ENCODE assay signal across 8 cellular contexts in genomic region chr19:1401889-1402217, GRCh38. TPM values are rescaled to one million over a fixed set of nuclear protein-coding genes. Genes with fewer than 3 reads are reported as not detected.
DNase-seq lines count a peak whose midpoint lies in the region; ATAC-seq, FAIRE-seq and TF ChIP-seq lines count a peak whose summit lies in the region.

No MANE protein-coding gene starts in this region.

- H3K79me1 ChIP-seq in H1 (ENCODE audit: low read depth, low read length) = no peaks in the 10 kb centered on the region; the same call in 1 of the 2 replicates

- H3K27ac Mint-ChIP-seq in CD8-positive, alpha-beta T cell = no peak overlapping the region

- H3K36me3 ChIP-seq in CD8-positive, alpha-beta T cell (ENCODE audit: insufficient read depth, low read length) = no peaks in the 10 kb centered on the region
- no peaks in the 10 kb centered on the region; the same call in 1 of the 2 replicates for H3K36me3 ChIP-seq in OCI-LY1 (ENCODE audit: insufficient read depth, low read length)
- H3K36me3 ChIP-seq in H1 (ENCODE audit: control insufficient read depth in 2 of 4, insufficient read depth in 4 of 4, low read length in 3 of 4) = no peaks in the 10 kb centered on the region
- H3K36me3 ChIP-seq in parathyroid adenoma (ENCODE audit: control insufficient read depth, insufficient read depth, low read length) = no peaks in the 10 kb centered on the region

- H4K91ac ChIP-seq in H1 (replicated peaks; ENCODE audit: insufficient read length, low read length) = no peak overlapping the region

- FAIRE-seq in H1 (lab: Jason Lieb, UNC) = no peak

- intact Hi-C loops in CD8-positive, alpha-beta T cell (cut with DNase I, micrococcal nuclease) = loop anchor here in 1 of 2 experiments (1.0 to 2.0 kb wide), 2 partner anchors 19 to 47 kb away; partner anchors contain the start of gene NDUFS7

- no peak overlapping the region for H3K23ac ChIP-seq in H1 (ENCODE audit: insufficient read length)

- H3K79me2 ChIP-seq in OCI-LY1 (ENCODE audit: insufficient read depth, low read length) (no peaks in the 10 kb centered on the region), H1 (ENCODE audit: control insufficient read depth in 1 of 2, insufficient read depth in 2 of 2, low read length in 2 of 2) (no peaks in the 10 kb centered on the region), parathyroid adenoma (no peaks in the 10 kb centered on the region)

- ATAC-seq in CD8-positive, alpha-beta T cell = no peak
- no peak for ATAC-seq in GM19463 (IDR thresholded peaks at IDR 0.05; ENCODE audit: unreplicated experiment)

- H3K9me3 Mint-ChIP-seq in CD8-positive, alpha-beta T cell = no peaks in the 10 kb centered on the region

- no peak overlapping the region for H3K27ac ChIP-seq in CD8-positive, alpha-beta T cell (ENCODE audit: low read depth, low read length)
- H3K27ac ChIP-seq in OCI-LY1 (ENCODE audit: low read depth, low read length, poor library complexity, severe bottlenecking) (no peak overlapping the region), H1 (ENCODE audit: low read depth, low read length) (no peak overlapping the region), parathyroid adenoma (no peak overlapping the region)

- H3K18ac ChIP-seq in H1 (ENCODE audit: extremely low read depth, low read length) = 0 out of 2 replicates have a peak overlapping the region, but pooled peaks have one; percentile 19

- peaks cover 3% of the 10 kb centered on the region; the same call in 1 of the 2 replicates for H3K23me2 ChIP-seq in H1 (ENCODE audit: low read depth, low read length)

- H3K27me3 Mint-ChIP-seq in CD8-positive, alpha-beta T cell (ENCODE audit: low read depth) = no peaks in the 10 kb centered on the region

- H3K27me3 ChIP-seq in CD8-positive, alpha-beta T cell (ENCODE audit: insufficient read depth, low read length) = no peaks in the 10 kb centered on the region
- H3K27me3 ChIP-seq in OCI-LY1 (ENCODE audit: insufficient read depth, low read length) = peaks cover 6% of the 10 kb centered on the region; the same call in 1 of the 2 replicates
- H3K27me3 ChIP-seq in H1 (replicated peaks in 1 of 4; ENCODE audit: control insufficient read depth in 3 of 4, extremely low read depth in 1 of 4, insufficient read depth in 3 of 4, low read length in 3 of 4) = peaks cover 0 to 2% (median 0%) of the 10 kb centered on the region in 4 experiments; a peak in 2 of 7 replicates
- no peaks in the 10 kb centered on the region for H3K27me3 ChIP-seq in parathyroid adenoma (ENCODE audit: control insufficient read depth, insufficient read depth, low read length)

- no peak for TF ChIP-seq RAD21 in H1 (IDR thresholded peaks at IDR 0.05 in 1 of 2, conservative IDR thresholded peaks at IDR 0.05 in 1 of 2; ENCODE audit: low read depth in 2 of 2, low read length in 2 of 2)

- TF ChIP-seq CTCF in CD8-positive, alpha-beta T cell (IDR thresholded peaks at IDR 0.05) = no peak
- TF ChIP-seq CTCF in OCI-LY1 (IDR thresholded peaks at IDR 0.05; ENCODE audit: low read length) (no peak), H1 (IDR thresholded peaks at IDR 0.05; ENCODE audit: control extremely low read depth in 1 of 3, insufficient read depth in 1 of 3, low read depth in 1 of 3, low read length in 3 of 3) (no peak), parathyroid adenoma (IDR thresholded peaks at IDR 0.05) (no peak)

- H2BK120ac ChIP-seq in H1 (replicated peaks; ENCODE audit: low read depth, low read length) = no peak overlapping the region

- H3K56ac ChIP-seq in H1 (replicated peaks; ENCODE audit: insufficient read length, low read depth, low read length) = no peak overlapping the region

- no peaks in the 10 kb centered on the region for H3K9me2 ChIP-seq in OCI-LY1 (ENCODE audit: low read depth, low read length)

- no peak overlapping the region for H2BK12ac ChIP-seq in H1 (ENCODE audit: low read depth, low read length)

- no peak for DNase-seq in CD8-positive, alpha-beta T cell
- no peak for DNase-seq in H1 (ENCODE audit: low read depth in 1 of 2, low spot score in 2 of 2)
- no peak for DNase-seq in activated effector memory CD4-positive, alpha-beta T cell treated with Interleukin-2 at 50 U/mL for 16 hours
- DNase-seq in activated gamma-delta T cell treated with Interleukin-2 at 50 U/mL for 16 hours = no peak
- DNase-seq in NCI-H1694 (lab: John Stamatoyannopoulos, UW) = no peak

- H2AFZ ChIP-seq in OCI-LY1 (ENCODE audit: low read length) = no peak overlapping the region
- no peak overlapping the region for H2AFZ ChIP-seq in H1 (ENCODE audit: low read length)
- peak overlapping the region; percentile 82 for H2AFZ ChIP-seq in parathyroid adenoma

- H3K4me1 ChIP-seq in CD8-positive, alpha-beta T cell (ENCODE audit: insufficient read depth, low read length) = peaks cover 27% of the 10 kb centered on the region
- H3K4me1 ChIP-seq in OCI-LY1 (ENCODE audit: insufficient read depth, low read length, severe bottlenecking) (peaks cover 29% of the 10 kb centered on the region), H1 (replicated peaks in 1 of 4; ENCODE audit: control insufficient read depth in 3 of 4, insufficient read depth in 4 of 4, low read length in 3 of 4) (peaks cover 2 to 8% (median 4%) of the 10 kb centered on the region in 4 experiments; a peak in 6 of 7 replicates), parathyroid adenoma (peaks cover 7% of the 10 kb centered on the region)

- TF ChIP-seq POLR2A in H1 (IDR thresholded peaks at IDR 0.05; ENCODE audit: control extremely low read depth in 1 of 2, low read depth in 2 of 2, low read length in 2 of 2) = no peak

- CTCF ChIA-PET in CD8-positive, alpha-beta T cell (lab: Charles Lee) = interaction anchor here (0.6 to 2.2 kb wide), 2 partner anchors 122 to 1076 kb away, joined by 3 to 7 read pairs; no protein-coding TSS in a partner anchor
- CTCF ChIA-PET in H1 (lab: Charles Lee; ENCODE audit: partially characterized antibody) = no interaction called here

- no peak overlapping the region for H2BK15ac ChIP-seq in H1 (ENCODE audit: low read length)

- no peak overlapping the region for H2BK5ac ChIP-seq in H1 (ENCODE audit: low read depth, low read length)

- H3K14ac ChIP-seq in H1 (ENCODE audit: insufficient read length) = no peak overlapping the region

- peak overlapping the region; percentile 78 for H3K9ac ChIP-seq in OCI-LY1 (ENCODE audit: low read length)
- H3K9ac ChIP-seq in H1 (replicated peaks in 1 of 4; ENCODE audit: extremely low read depth in 1 of 4, low read depth in 3 of 4, low read length in 3 of 4) = no peak overlapping the region; a peak in 1 of 7 replicates
- H3K9ac ChIP-seq in parathyroid adenoma = no peak overlapping the region

- H3K9me3 ChIP-seq in CD8-positive, alpha-beta T cell (ENCODE audit: low read length) = no peaks in the 10 kb centered on the region
- H3K9me3 ChIP-seq in OCI-LY1 (ENCODE audit: low read length) (no peaks in the 10 kb centered on the region), H1 (ENCODE audit: insufficient read depth in 2 of 2, low read depth in 1 of 2, low read length in 1 of 2) (no peaks in the 10 kb centered on the region), parathyroid adenoma (ENCODE audit: control insufficient read depth, low read length) (no peaks in the 10 kb centered on the region)

- peak overlapping the region; percentile 63 for H3K4me3 Mint-ChIP-seq in CD8-positive, alpha-beta T cell

- H3K4me2 ChIP-seq in OCI-LY1 (ENCODE audit: low read length) (peak overlapping the region; percentile 88), H1 (ENCODE audit: insufficient read depth in 1 of 2, low read depth in 2 of 2, low read length in 2 of 2) (peak overlapping the region; percentile 76 to 83; a peak in 3 of 4 replicates), parathyroid adenoma (ENCODE audit: low read length) (peak overlapping the region; percentile 96)

- no peak overlapping the region for H4K8ac ChIP-seq in H1 (ENCODE audit: extremely low read depth, insufficient read depth, low read length)

- no peak overlapping the region for H2BK20ac ChIP-seq in H1 (ENCODE audit: low read length)

- H3K36me3 Mint-ChIP-seq in CD8-positive, alpha-beta T cell = no peaks in the 10 kb centered on the region

- no peak overlapping the region for H3K4ac ChIP-seq in H1 (replicated peaks; ENCODE audit: insufficient read length, low read depth, low read length)

- TF ChIP-seq EP300 in H1 (IDR thresholded peaks at IDR 0.05; ENCODE audit: borderline replicate concordance in 1 of 2, low read depth in 2 of 2, low read length in 2 of 2) = no peak

- 84% methylated on average over 11 of the region's 11 CpGs; no CpG with 5 or more reads in 1 of the 2 experiments for WGBS in H1 (ENCODE audit: extremely low coverage in 1 of 2, insufficient coverage in 1 of 2, insufficient read length in 1 of 2, insufficient replicate concordance in 2 of 2, low coverage in 1 of 2, low lambda C conversion rate in 2 of 2, missing lambda C conversion rate in 1 of 2), 2 experiments

- no peak overlapping the region for H4K5ac ChIP-seq in H1 (ENCODE audit: insufficient read length, low read depth, low read length)

- H3K4me3 ChIP-seq in CD8-positive, alpha-beta T cell (ENCODE audit: low read depth, low read length) = peak overlapping the region; percentile 57
- H3K4me3 ChIP-seq in OCI-LY1 (ENCODE audit: low read depth, low read length, poor library complexity, severe bottlenecking) (peak overlapping the region; percentile 78), H1 (ENCODE audit: extremely low read depth in 1 of 4, insufficient read depth in 2 of 4, low read depth in 3 of 4, low read length in 4 of 4) (peak overlapping the region; percentile 51 to 81 (median 62)), parathyroid adenoma (ENCODE audit: low read depth, low read length) (no peak overlapping the region)

- peaks cover 11% of the 10 kb centered on the region for H3K4me1 Mint-ChIP-seq in CD8-positive, alpha-beta T cell (ENCODE audit: low read depth)

- POLR2A ChIA-PET in CD8-positive, alpha-beta T cell (lab: Charles Lee) = no interaction called here
- POLR2A ChIA-PET in H1 (lab: Charles Lee; ENCODE audit: partially characterized antibody) = no interaction called here

- H4K20me1 ChIP-seq in OCI-LY1 (ENCODE audit: insufficient read depth, low read length) (no peaks in the 10 kb centered on the region), H1 (replicated peaks in 1 of 2; ENCODE audit: control insufficient read depth in 1 of 2, insufficient read depth in 2 of 2, low read length in 2 of 2) (peaks cover 0 to 2% of the 10 kb centered on the region in 2 experiments)

- no peak overlapping the region for H2AK5ac ChIP-seq in H1 (ENCODE audit: low read depth, low read length)

- H3F3A ChIP-seq in OCI-LY1 (ENCODE audit: insufficient read depth, low read length) = no peaks in the 10 kb centered on the region

RNA-seq across cellular contexts. Expression of gene GAMT, which starts 0.5 kb away (rescaled TPM):
- 10 to 100 TPM in 1 of 2 experiments, 1 to 10 TPM in 1; 9.5 to 11.4 TPM for total RNA-seq in CD8-positive, alpha-beta T cell
- total RNA-seq in H1 (2021; fragmentation: NEBNext Ultra II Directional; extraction: Animal tissue kit (Norgen Biotek cat#: 25700)) = 17.2 TPM in 2 replicates
- 35.6 and 45.3 TPM in 2 replicates for polyA plus RNA-seq in H1 (2011; rRNA removed)
- 29.1 TPM for polyA plus RNA-seq in H1 (2011; cell fraction: cytosol; rRNA removed)
- 28.0 TPM for polyA plus RNA-seq in H1 (2011; cell fraction: nucleus; rRNA removed)
- 12.3 to 28.3 TPM (median 23.6 TPM) in 4 replicates for polyA plus RNA-seq in H1 (2012, experiment 1 of 2)
- polyA plus RNA-seq in H1 (2012, experiment 2 of 2) = 21.6 TPM
- 17.8 TPM for polyA plus RNA-seq in H1 (2013, experiment 1 of 2)
- 16.9 TPM for polyA plus RNA-seq in H1 (2013, experiment 2 of 2)
- 9.2 and 9.5 TPM in 2 replicates for polyA minus RNA-seq in H1 (2011; rRNA and poly(A)+ RNA removed)
- polyA minus RNA-seq in H1 (2011; cell fraction: cytosol; rRNA and poly(A)+ RNA removed) = 12.3 TPM
- polyA minus RNA-seq in H1 (2011; cell fraction: nucleus; rRNA and poly(A)+ RNA removed) = 10.1 TPM

RNA-seq across cellular contexts. Expression of gene DAZAP1, which starts 5.5 kb away (rescaled TPM):
- total RNA-seq in CD8-positive, alpha-beta T cell = 100 to 1,000 TPM; 140 to 144 TPM
- 341 and 343 TPM in 2 replicates for total RNA-seq in H1 (2021; fragmentation: NEBNext Ultra II Directional; extraction: Animal tissue kit (Norgen Biotek cat#: 25700))
- polyA plus RNA-seq in H1 (2011; rRNA removed) = 79.6 and 139 TPM in 2 replicates
- polyA plus RNA-seq in H1 (2011; cell fraction: cytosol; rRNA removed) = 146 TPM
- 154 TPM for polyA plus RNA-seq in H1 (2011; cell fraction: nucleus; rRNA removed)
- polyA plus RNA-seq in H1 (2012, experiment 1 of 2) = 141 to 222 TPM (median 192 TPM) in 4 replicates
- 169 TPM for polyA plus RNA-seq in H1 (2012, experiment 2 of 2)
- polyA plus RNA-seq in H1 (2013, experiment 1 of 2) = 192 TPM
- 197 TPM for polyA plus RNA-seq in H1 (2013, experiment 2 of 2)
- polyA minus RNA-seq in H1 (2011; rRNA and poly(A)+ RNA removed) = 44.1 and 52.1 TPM in 2 replicates
- polyA minus RNA-seq in H1 (2011; cell fraction: cytosol; rRNA and poly(A)+ RNA removed) = 81.1 TPM
- 59.0 TPM for polyA minus RNA-seq in H1 (2011; cell fraction: nucleus; rRNA and poly(A)+ RNA removed)

RNA-seq across cellular contexts. Expression of gene NDUFS7, which starts 18.1 kb away (rescaled TPM):
- total RNA-seq in CD8-positive, alpha-beta T cell = 10 to 100 TPM; 38.6 to 41.1 TPM
- 78.1 and 92.7 TPM in 2 replicates for total RNA-seq in H1 (2021; fragmentation: NEBNext Ultra II Directional; extraction: Animal tissue kit (Norgen Biotek cat#: 25700))
- polyA plus RNA-seq in H1 (2011; rRNA removed) = 309 and 372 TPM in 2 replicates
- 204 TPM for polyA plus RNA-seq in H1 (2011; cell fraction: cytosol; rRNA removed)
- polyA plus RNA-seq in H1 (2011; cell fraction: nucleus; rRNA removed) = 149 TPM
- polyA plus RNA-seq in H1 (2012, experiment 1 of 2) = 58.9 to 109 TPM (median 96.7 TPM) in 4 replicates
- 87.9 TPM for polyA plus RNA-seq in H1 (2012, experiment 2 of 2)
- polyA plus RNA-seq in H1 (2013, experiment 1 of 2) = 55.6 TPM
- 56.3 TPM for polyA plus RNA-seq in H1 (2013, experiment 2 of 2)
- 33.3 and 46.7 TPM in 2 replicates for polyA minus RNA-seq in H1 (2011; rRNA and poly(A)+ RNA removed)
- polyA minus RNA-seq in H1 (2011; cell fraction: cytosol; rRNA and poly(A)+ RNA removed) = 97.7 TPM
- 34.6 TPM for polyA minus RNA-seq in H1 (2011; cell fraction: nucleus; rRNA and poly(A)+ RNA removed)

RNA-seq across cellular contexts. Expression of gene RPS15, which starts 36.3 kb away (rescaled TPM):
- 1,000 to 10,000 TPM; 2,066 to 2,071 TPM for total RNA-seq in CD8-positive, alpha-beta T cell
- 1,562 and 1,589 TPM in 2 replicates for total RNA-seq in H1 (2021; fragmentation: NEBNext Ultra II Directional; extraction: Animal tissue kit (Norgen Biotek cat#: 25700))
- polyA plus RNA-seq in H1 (2011; rRNA removed) = 3,890 and 4,770 TPM in 2 replicates
- polyA plus RNA-seq in H1 (2011; cell fraction: cytosol; rRNA removed) = 4,361 TPM
- 2,705 TPM for polyA plus RNA-seq in H1 (2011; cell fraction: nucleus; rRNA removed)
- polyA plus RNA-seq in H1 (2012, experiment 1 of 2) = 2,291 to 3,052 TPM (median 2,740 TPM) in 4 replicates
- 8,937 TPM for polyA plus RNA-seq in H1 (2012, experiment 2 of 2)
- 2,700 TPM for polyA plus RNA-seq in H1 (2013, experiment 1 of 2)
- 2,703 TPM for polyA plus RNA-seq in H1 (2013, experiment 2 of 2)
- polyA minus RNA-seq in H1 (2011; rRNA and poly(A)+ RNA removed) = 313 and 344 TPM in 2 replicates
- polyA minus RNA-seq in H1 (2011; cell fraction: cytosol; rRNA and poly(A)+ RNA removed) = 991 TPM
- 590 TPM for polyA minus RNA-seq in H1 (2011; cell fraction: nucleus; rRNA and poly(A)+ RNA removed)

RNA-seq across cellular contexts. Expression of gene APC2, which starts 48.1 kb away (rescaled TPM):
- total RNA-seq in CD8-positive, alpha-beta T cell = under 1 TPM; 0.27 to 0.33 TPM
- total RNA-seq in H1 (2021; fragmentation: NEBNext Ultra II Directional; extraction: Animal tissue kit (Norgen Biotek cat#: 25700)) = 3.7 and 4.1 TPM in 2 replicates
- 1.3 and 3.3 TPM in 2 replicates for polyA plus RNA-seq in H1 (2011; rRNA removed)
- polyA plus RNA-seq in H1 (2011; cell fraction: cytosol; rRNA removed) = 3.6 TPM
- polyA plus RNA-seq in H1 (2011; cell fraction: nucleus; rRNA removed) = 12.1 TPM
- polyA plus RNA-seq in H1 (2012, experiment 1 of 2) = 1.2 to 2.5 TPM (median 1.6 TPM) in 4 replicates
- 0.91 TPM for polyA plus RNA-seq in H1 (2012, experiment 2 of 2)
- 0.39 TPM for polyA plus RNA-seq in H1 (2013, experiment 1 of 2)
- polyA plus RNA-seq in H1 (2013, experiment 2 of 2) = 0.31 TPM
- polyA minus RNA-seq in H1 (2011; rRNA and poly(A)+ RNA removed) = 3.3 and 4.3 TPM in 2 replicates
- 7.2 TPM for polyA minus RNA-seq in H1 (2011; cell fraction: cytosol; rRNA and poly(A)+ RNA removed)
- 16.9 TPM for polyA minus RNA-seq in H1 (2011; cell fraction: nucleus; rRNA and poly(A)+ RNA removed)
